ENCODE assay signal across 30 cellular contexts in genomic region chr3:25895031-25895430, GRCh38.
"Had no signal": no experiment of that assay in that cellular context is flagged by ENCODE, and none has a peak within 500 bp of the region (broad histone marks: within the 10 kb centered on the region; RNA-seq: fewer than 3 reads in every experiment).

No MANE protein-coding gene starts in this region.

- H3K36me3 ChIP-seq: ascending aorta, brain microvascular endothelial cell had no signal

- DNase-seq: activated CD4-positive, alpha-beta memory T cell treated with anti-CD3 and anti-CD28 coated beads, Interleukin-2, amount 10 ng/mL, durations not matched to agents 7 days and 5 days; activated CD4-positive, alpha-beta T cell treated with anti-CD3 and anti-CD28 coated beads for 1 hour; activated CD4-positive, alpha-beta T cell treated with anti-CD3 and anti-CD28 coated beads for 4 hours; activated CD4-positive, alpha-beta T cell treated with anti-CD3 and anti-CD28 coated beads, Interleukin-2, amount 10 ng/mL, durations not matched to agents 7 days and 5 days; activated CD4-positive, alpha-beta T cell treated with anti-CD3 and anti-CD28 coated beads, Interleukin-2, amount 50 U/mL, for 4 hours; activated CD8-positive, alpha-beta memory T cell treated with anti-CD3 and anti-CD28 coated beads, Interleukin-2, amount 50 U/mL, for 48 hours; activated gamma-delta T cell; activated naive CD4-positive, alpha-beta T cell; activated naive CD4-positive, alpha-beta T cell treated with anti-CD3 and anti-CD28 coated beads, Interleukin-2, amount 10 ng/mL, durations not matched to agents 7 days and 5 days; activated naive CD8-positive, alpha-beta T cell treated with anti-CD3 and anti-CD28 coated beads, Interleukin-2, amount 10 ng/mL, durations not matched to agents 7 days and 5 days; activated T-cell treated with anti-CD3 and anti-CD28 coated beads for 4 hours; activated T-cell treated with anti-CD3 and anti-CD28 coated beads, Interleukin-2, amount 50 U/mL, for 24 hours; activated T-cell treated with anti-CD3 and anti-CD28 coated beads, Interleukin-2, amount 50 U/mL, for 72 hours; dorsolateral prefrontal cortex; effector memory CD4-positive, alpha-beta T cell; endodermal cell; head of caudate nucleus; T-helper 2 cell had no signal

- H3K9me3 Mint-ChIP-seq: activated CD4-positive, alpha-beta memory T cell treated with anti-CD3 and anti-CD28 coated beads, Interleukin-2, amount 10 ng/mL, durations not matched to agents 7 days and 5 days; activated CD4-positive, alpha-beta T cell treated with anti-CD3 and anti-CD28 coated beads, Interleukin-2, amount 10 ng/mL, durations not matched to agents 7 days and 5 days; activated naive CD4-positive, alpha-beta T cell treated with anti-CD3 and anti-CD28 coated beads, Interleukin-2, amount 10 ng/mL, durations not matched to agents 7 days and 5 days; activated naive CD4-positive, alpha-beta T cell treated with anti-CD3 and anti-CD28 coated beads, Interleukin-2, amount 50 U/mL, for 72 hours; activated naive CD8-positive, alpha-beta T cell treated with anti-CD3 and anti-CD28 coated beads, Interleukin-2, amount 10 ng/mL, durations not matched to agents 7 days and 5 days; activated T-cell treated with anti-CD3 and anti-CD28 coated beads, Interleukin-2, amount 50 U/mL, for 24 hours; activated T-cell treated with anti-CD3 and anti-CD28 coated beads, Interleukin-2, amount 50 U/mL, for 72 hours; central memory CD8-positive, alpha-beta T cell; dendritic cell treated with granulocyte-macrophage colony-stimulating factor and Interleukin-4, amounts not matched to agents 40 ng/mL and 50 ng/mL, for 4 days; endodermal cell; WTC11 had no signal

- H3K27me3 Mint-ChIP-seq: activated CD4-positive, alpha-beta memory T cell treated with anti-CD3 and anti-CD28 coated beads, Interleukin-2, amount 10 ng/mL, durations not matched to agents 7 days and 5 days; activated CD4-positive, alpha-beta T cell treated with anti-CD3 and anti-CD28 coated beads, Interleukin-2, amount 10 ng/mL, durations not matched to agents 7 days and 5 days; activated naive CD4-positive, alpha-beta T cell treated with anti-CD3 and anti-CD28 coated beads, Interleukin-2, amount 10 ng/mL, durations not matched to agents 7 days and 5 days; activated naive CD8-positive, alpha-beta T cell treated with anti-CD3 and anti-CD28 coated beads, Interleukin-2, amount 10 ng/mL, durations not matched to agents 7 days and 5 days; activated T-cell treated with anti-CD3 and anti-CD28 coated beads, Interleukin-2, amount 50 U/mL, for 24 hours; central memory CD8-positive, alpha-beta T cell; dendritic cell treated with granulocyte-macrophage colony-stimulating factor and Interleukin-4, amounts not matched to agents 40 ng/mL and 50 ng/mL, for 4 days had no signal

- H3K4me1 ChIP-seq: ascending aorta had no signal

- FAIRE-seq: bronchial epithelial cell, frontal cortex, TTC549 had no signal

- H3K9me3 ChIP-seq: ascending aorta had no signal

- H3K36me3 Mint-ChIP-seq: activated naive CD4-positive, alpha-beta T cell treated with anti-CD3 and anti-CD28 coated beads, Interleukin-2, amount 10 ng/mL, durations not matched to agents 7 days and 5 days; activated naive CD4-positive, alpha-beta T cell treated with anti-CD3 and anti-CD28 coated beads, Interleukin-2, amount 50 U/mL, for 72 hours; activated naive CD8-positive, alpha-beta T cell treated with anti-CD3 and anti-CD28 coated beads, Interleukin-2, amount 10 ng/mL, durations not matched to agents 7 days and 5 days; WTC11 had no signal

- H3K27ac Mint-ChIP-seq: activated CD4-positive, alpha-beta memory T cell treated with anti-CD3 and anti-CD28 coated beads, Interleukin-2, amount 10 ng/mL, durations not matched to agents 7 days and 5 days; activated CD4-positive, alpha-beta T cell treated with anti-CD3 and anti-CD28 coated beads, Interleukin-2, amount 10 ng/mL, durations not matched to agents 7 days and 5 days; activated naive CD4-positive, alpha-beta T cell treated with anti-CD3 and anti-CD28 coated beads, Interleukin-2, amount 10 ng/mL, durations not matched to agents 7 days and 5 days; activated naive CD4-positive, alpha-beta T cell treated with anti-CD3 and anti-CD28 coated beads, Interleukin-2, amount 50 U/mL, for 72 hours; activated naive CD8-positive, alpha-beta T cell treated with anti-CD3 and anti-CD28 coated beads, Interleukin-2, amount 10 ng/mL, durations not matched to agents 7 days and 5 days; activated T-cell treated with anti-CD3 and anti-CD28 coated beads, Interleukin-2, amount 50 U/mL, for 24 hours; activated T-cell treated with anti-CD3 and anti-CD28 coated beads, Interleukin-2, amount 50 U/mL, for 72 hours; dendritic cell treated with granulocyte-macrophage colony-stimulating factor and Interleukin-4, amounts not matched to agents 40 ng/mL and 50 ng/mL, for 4 days; endodermal cell; WTC11 had no signal

- H3K4me3 ChIP-seq: ascending aorta, coronary artery, dorsolateral prefrontal cortex had no signal

- H3K27ac ChIP-seq: ascending aorta, brain microvascular endothelial cell, coronary artery, dorsolateral prefrontal cortex, VCaP had no signal

- H3K4me3 Mint-ChIP-seq: activated CD4-positive, alpha-beta memory T cell treated with anti-CD3 and anti-CD28 coated beads, Interleukin-2, amount 10 ng/mL, durations not matched to agents 7 days and 5 days; activated CD4-positive, alpha-beta T cell treated with anti-CD3 and anti-CD28 coated beads, Interleukin-2, amount 10 ng/mL, durations not matched to agents 7 days and 5 days; activated naive CD4-positive, alpha-beta T cell treated with anti-CD3 and anti-CD28 coated beads, Interleukin-2, amount 10 ng/mL, durations not matched to agents 7 days and 5 days; activated naive CD8-positive, alpha-beta T cell treated with anti-CD3 and anti-CD28 coated beads, Interleukin-2, amount 10 ng/mL, durations not matched to agents 7 days and 5 days; activated T-cell treated with anti-CD3 and anti-CD28 coated beads, Interleukin-2, amount 50 U/mL, for 24 hours; activated T-cell treated with anti-CD3 and anti-CD28 coated beads, Interleukin-2, amount 50 U/mL, for 72 hours; central memory CD8-positive, alpha-beta T cell; dendritic cell treated with granulocyte-macrophage colony-stimulating factor and Interleukin-4, amounts not matched to agents 40 ng/mL and 50 ng/mL, for 4 days; endodermal cell; WTC11 had no signal

- H3K4me1 Mint-ChIP-seq: activated CD4-positive, alpha-beta memory T cell treated with anti-CD3 and anti-CD28 coated beads, Interleukin-2, amount 10 ng/mL, durations not matched to agents 7 days and 5 days; activated naive CD8-positive, alpha-beta T cell treated with anti-CD3 and anti-CD28 coated beads, Interleukin-2, amount 10 ng/mL, durations not matched to agents 7 days and 5 days; central memory CD8-positive, alpha-beta T cell had no signal

- H3K27me3 ChIP-seq: ascending aorta, brain microvascular endothelial cell, dorsolateral prefrontal cortex had no signal

- ATAC-seq: activated naive CD4-positive, alpha-beta T cell treated with anti-CD3 and anti-CD28 coated beads, Interleukin-2, amount 50 U/mL, for 72 hours; activated T-cell treated with anti-CD3 and anti-CD28 coated beads, Interleukin-2, amount 50 U/mL, for 72 hours; esophagus mucosa; WTC11 had no signal
